13 cellular contexts compared by ENCODE assay signal in genomic region chr2:73821227-73821626, GRCh38. TPM values are rescaled to one million over a fixed set of nuclear protein-coding genes. Genes with fewer than 3 reads are reported as not detected.
DNase-seq lines count a peak whose midpoint lies in the region; ATAC-seq and TF ChIP-seq lines count a peak whose summit lies in the region.
"Had no signal": no experiment of that assay in that cellular context is flagged by ENCODE, and none has a peak within 500 bp of the region (broad histone marks: within the 10 kb centered on the region; RNA-seq: fewer than 3 reads in every experiment).

No MANE protein-coding gene starts in this region.

- intact Hi-C loops in activated CD8-positive, alpha-beta T cell treated with anti-CD3 and anti-CD28 coated beads for 36 hours (cut with micrococcal nuclease), result no loop called here
- intact Hi-C loops in lower leg skin (cut with DNase I; ENCODE audit: low total_unique reads), result no loop called here

- no peak overlapping the region for H3K4me3 Mint-ChIP-seq in activated CD8-positive, alpha-beta T cell treated with anti-CD3 and anti-CD28 coated beads for 36 hours
- no peak overlapping the region for H3K4me3 Mint-ChIP-seq in activated CD8-positive, alpha-beta T cell treated with anti-CD3 and anti-CD28 coated beads, Interleukin-2, amount 10 ng/mL, durations not matched to agents 7 days and 5 days
- H3K4me3 Mint-ChIP-seq: nephron progenitor cell had no signal

- no peaks in the 10 kb centered on the region for H3K9me3 Mint-ChIP-seq in activated CD8-positive, alpha-beta T cell treated with anti-CD3 and anti-CD28 coated beads for 36 hours
- H3K9me3 Mint-ChIP-seq in activated CD8-positive, alpha-beta T cell treated with anti-CD3 and anti-CD28 coated beads, Interleukin-2, amount 10 ng/mL, durations not matched to agents 7 days and 5 days (ENCODE audit: insufficient read depth), result no peaks in the 10 kb centered on the region
- H3K9me3 Mint-ChIP-seq: nephron progenitor cell had no signal

- peaks cover 23% of the 10 kb centered on the region for H3K4me1 Mint-ChIP-seq in activated CD8-positive, alpha-beta T cell treated with anti-CD3 and anti-CD28 coated beads for 36 hours (ENCODE audit: low read depth)
- H3K4me1 Mint-ChIP-seq in activated CD8-positive, alpha-beta T cell treated with anti-CD3 and anti-CD28 coated beads, Interleukin-2, amount 10 ng/mL, durations not matched to agents 7 days and 5 days (ENCODE audit: low read depth), result peaks cover 2% of the 10 kb centered on the region
- H3K4me1 Mint-ChIP-seq: nephron progenitor cell had no signal

- H3K27me3 Mint-ChIP-seq in activated CD8-positive, alpha-beta T cell treated with anti-CD3 and anti-CD28 coated beads for 36 hours, result peaks cover 4% of the 10 kb centered on the region
- peaks cover 4% of the 10 kb centered on the region for H3K27me3 Mint-ChIP-seq in activated CD8-positive, alpha-beta T cell treated with anti-CD3 and anti-CD28 coated beads, Interleukin-2, amount 10 ng/mL, durations not matched to agents 7 days and 5 days (ENCODE audit: low read depth)

- POLR2A ChIA-PET in activated CD8-positive, alpha-beta T cell treated with anti-CD3 and anti-CD28 coated beads for 36 hours (lab: Charles Lee), result interaction anchor here (0.6 kb wide), 1 partner anchor 138 kb away, joined by 3 read pairs; no protein-coding TSS in a partner anchor
- POLR2A ChIA-PET in activated CD8-positive, alpha-beta T cell treated with anti-CD3 and anti-CD28 coated beads, Interleukin-2, amount 10 ng/mL, durations not matched to agents 7 days and 5 days (lab: Charles Lee), result interaction anchor here (0.7 kb wide), 1 partner anchor 11 kb away, joined by 6 read pairs; no protein-coding TSS in a partner anchor

- ATAC-seq in activated CD8-positive, alpha-beta T cell treated with anti-CD3 and anti-CD28 coated beads for 36 hours, result peak; percentile 95
- ATAC-seq in activated CD8-positive, alpha-beta T cell treated with anti-CD3 and anti-CD28 coated beads, Interleukin-2, amount 10 ng/mL, durations not matched to agents 7 days and 5 days, result no peak
- peak; percentile 56 for ATAC-seq in GM21515 (IDR thresholded peaks at IDR 0.05; ENCODE audit: unreplicated experiment)
- peak; percentile 60 for ATAC-seq in HG03280 (IDR thresholded peaks at IDR 0.05; ENCODE audit: unreplicated experiment)

- no peak for TF ChIP-seq POLR2A in lower leg skin (IDR thresholded peaks at IDR 0.05)

- DNase-seq in activated CD8-positive, alpha-beta T cell treated with anti-CD3 and anti-CD28 coated beads for 36 hours, result peak; percentile 64
- DNase-seq in activated CD8-positive, alpha-beta T cell treated with anti-CD3 and anti-CD28 coated beads, Interleukin-2, amount 10 ng/mL, durations not matched to agents 7 days and 5 days, result no peak
- DNase-seq in stimulated activated CD4-positive, alpha-beta T cell treated with anti-CD3 and anti-CD28 coated beads, TNF-alpha, amount 100 ng/mL, for 48 hours (ENCODE audit: low read depth in 3 of 3), result peak in 2 of 3 donors; percentile 21 to 24
- DNase-seq in NCI-H2171 treated with DMSO at 0.1 percent for 48 hours (lab: John Stamatoyannopoulos, UW) (no peak), NCI-H69 (lab: John Stamatoyannopoulos, UW) (no peak), lower leg skin (ENCODE audit: low spot score in 2 of 2) (no peak)
- DNase-seq: activated effector memory CD4-positive, alpha-beta T cell treated with Interleukin-2 at 50 U/mL for 16 hours; NCI-H2081 treated with DMSO at 0.1 percent for 48 hours; nephron progenitor cell; upper lobe of left lung had no signal

- H3K36me3 Mint-ChIP-seq in activated CD8-positive, alpha-beta T cell treated with anti-CD3 and anti-CD28 coated beads for 36 hours (ENCODE audit: low read depth), result no peaks in the 10 kb centered on the region
- no peaks in the 10 kb centered on the region for H3K36me3 Mint-ChIP-seq in activated CD8-positive, alpha-beta T cell treated with anti-CD3 and anti-CD28 coated beads, Interleukin-2, amount 10 ng/mL, durations not matched to agents 7 days and 5 days (ENCODE audit: low read depth)

- CTCF ChIA-PET in activated CD8-positive, alpha-beta T cell treated with anti-CD3 and anti-CD28 coated beads for 36 hours (lab: Charles Lee), result interaction anchor here (1.5 to 6.0 kb wide), 6 partner anchors 17 to 514 kb away, joined by 5 to 56 read pairs (median 14); partner anchors contain the start of genes BOLA3 and MOB1A
- CTCF ChIA-PET in activated CD8-positive, alpha-beta T cell treated with anti-CD3 and anti-CD28 coated beads, Interleukin-2, amount 10 ng/mL, durations not matched to agents 7 days and 5 days (lab: Charles Lee), result interaction anchor here (0.7 to 8.9 kb wide), 4 partner anchors 9 to 514 kb away, joined by 3 to 215 read pairs (median 29); partner anchors contain the start of gene BOLA3

- 20 to 28% methylated on average over 2 of the region's 2 CpGs for WGBS in lower leg skin, 2 donors

- H3K4me3 ChIP-seq in lower leg skin (ENCODE audit: low read depth, poor library complexity, severe bottlenecking), result no peak overlapping the region
- H3K4me3 ChIP-seq: upper lobe of left lung had no signal

- no peak for TF ChIP-seq CTCF in activated CD8-positive, alpha-beta T cell treated with anti-CD3 and anti-CD28 coated beads for 36 hours (IDR thresholded peaks at IDR 0.05)
- no peak for TF ChIP-seq CTCF in lower leg skin (IDR thresholded peaks at IDR 0.05)

- H3K27ac Mint-ChIP-seq in activated CD8-positive, alpha-beta T cell treated with anti-CD3 and anti-CD28 coated beads for 36 hours, result peak overlapping the region; percentile 67
- no peak overlapping the region for H3K27ac Mint-ChIP-seq in activated CD8-positive, alpha-beta T cell treated with anti-CD3 and anti-CD28 coated beads, Interleukin-2, amount 10 ng/mL, durations not matched to agents 7 days and 5 days
- H3K27ac Mint-ChIP-seq: nephron progenitor cell had no signal

RNA-seq across cellular contexts. Expression of gene STAMBP, which starts 7.5 kb away (rescaled TPM):
- total RNA-seq in activated CD8-positive, alpha-beta T cell treated with anti-CD3 and anti-CD28 coated beads for 36 hours, result 10 to 100 TPM; 76.9 to 87.1 TPM
- total RNA-seq in activated CD8-positive, alpha-beta T cell treated with anti-CD3 and anti-CD28 coated beads, Interleukin-2, amount 10 ng/mL, durations not matched to agents 7 days and 5 days, result 10 to 100 TPM; 33.6 to 34.9 TPM
- total RNA-seq in lower leg skin, result 10 to 100 TPM; 30.5 to 49.1 (median 36.6) TPM

RNA-seq across cellular contexts. Expression of gene C2orf78, which starts 37.2 kb away (rescaled TPM):
- not detected for total RNA-seq in activated CD8-positive, alpha-beta T cell treated with anti-CD3 and anti-CD28 coated beads for 36 hours
- total RNA-seq in activated CD8-positive, alpha-beta T cell treated with anti-CD3 and anti-CD28 coated beads, Interleukin-2, amount 10 ng/mL, durations not matched to agents 7 days and 5 days, result not detected
- total RNA-seq in lower leg skin, result not detected
- total RNA-seq: SK-MEL-5, upper lobe of left lung had no signal

RNA-seq across cellular contexts. Expression of gene DUSP11, which starts 41.3 kb away (rescaled TPM):
- 10 to 100 TPM; 24.8 to 25.4 TPM for total RNA-seq in activated CD8-positive, alpha-beta T cell treated with anti-CD3 and anti-CD28 coated beads for 36 hours
- total RNA-seq in activated CD8-positive, alpha-beta T cell treated with anti-CD3 and anti-CD28 coated beads, Interleukin-2, amount 10 ng/mL, durations not matched to agents 7 days and 5 days, result 10 to 100 TPM; 24.3 to 25.6 TPM
- total RNA-seq in lower leg skin, result 10 to 100 TPM; 40.6 to 53.7 (median 41.9) TPM

Comparison
In these comparisons a context has a peak if more than half of its experiments do, and no peak if none do; other contexts are left out.
1. DNase-seq: peak in activated CD8-positive, alpha-beta T cell treated with anti-CD3 and anti-CD28 coated beads for 36 hours (single experiment) and stimulated activated CD4-positive, alpha-beta T cell treated with anti-CD3 and anti-CD28 coated beads, TNF-alpha, amount 100 ng/mL, for 48 hours (2 of 3); none in activated CD8-positive, alpha-beta T cell treated with anti-CD3 and anti-CD28 coated beads, Interleukin-2, amount 10 ng/mL, durations not matched to agents 7 days and 5 days (single experiment), NCI-H2171 treated with DMSO at 0.1 percent for 48 hours (single experiment), NCI-H69 (single experiment) and lower leg skin (0 of 2).